In the genomic region with DNA sequence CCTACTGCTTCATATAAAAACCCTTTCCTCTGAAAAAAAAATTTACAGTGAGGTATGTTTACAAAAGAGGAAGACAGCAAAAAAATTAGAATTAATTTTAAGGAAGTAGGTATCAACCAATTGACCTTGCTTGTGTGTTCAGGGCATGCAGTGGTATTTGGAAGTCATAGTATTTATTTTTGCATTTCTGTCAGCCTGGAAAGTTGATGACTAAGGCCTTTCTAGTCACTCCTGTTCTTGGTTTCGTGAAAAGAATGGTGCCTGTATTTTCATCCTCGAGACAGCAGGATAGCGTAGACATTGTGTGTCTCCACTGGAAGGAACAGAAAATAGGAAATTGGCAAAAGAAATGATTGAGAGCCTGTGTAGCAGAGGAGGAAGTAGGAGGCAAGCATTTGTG, we compare ENCODE assay signal across 12 cellular contexts. TPM values are rescaled to one million over a fixed set of nuclear protein-coding genes. Genes with fewer than 3 reads are reported as not detected.
DNase-seq lines count a peak whose midpoint lies in the region; ATAC-seq and TF ChIP-seq lines count a peak whose summit lies in the region.
"Had no signal": no experiment of that assay in that cellular context is flagged by ENCODE, and none has a peak within 500 bp of the region (broad histone marks: within the 10 kb centered on the region; RNA-seq: fewer than 3 reads in every experiment).

No MANE protein-coding gene starts in this region.

- no peaks in the 10 kb centered on the region for H3K9me3 Mint-ChIP-seq in WTC11

- peak; percentile 29 for ATAC-seq in GM18907 (IDR thresholded peaks at IDR 0.05; ENCODE audit: unreplicated experiment)
- peak; percentile 36 for ATAC-seq in HG03175 (IDR thresholded peaks at IDR 0.05; ENCODE audit: unreplicated experiment)
- ATAC-seq in WTC11, result no peak
- ATAC-seq in omental fat pad (ENCODE audit: low FRiP score), result peak; percentile 51
- no peak for ATAC-seq in GM19395 (IDR thresholded peaks at IDR 0.05; ENCODE audit: unreplicated experiment)

- no peak overlapping the region for H2AFZ ChIP-seq in smooth muscle cell (ENCODE audit: low read depth)

- H4K20me1 ChIP-seq in smooth muscle cell (ENCODE audit: low read depth), result no peaks in the 10 kb centered on the region

- intact Hi-C loops in prostate gland (cut with DNase I), result no loop called here

- H3F3A ChIP-seq in smooth muscle cell (ENCODE audit: low read depth), result no peaks in the 10 kb centered on the region

- H3K79me2 ChIP-seq in smooth muscle cell (ENCODE audit: low read depth), result no peaks in the 10 kb centered on the region

- H3K36me3 Mint-ChIP-seq in WTC11, result no peaks in the 10 kb centered on the region

- H3K27me3 ChIP-seq in smooth muscle cell (ENCODE audit: low read depth) (no peaks in the 10 kb centered on the region), prostate gland (replicated peaks; ENCODE audit: insufficient read depth) (no peaks in the 10 kb centered on the region)
- H3K27me3 ChIP-seq: SJSA1 had no signal

- TF ChIP-seq POLR2A in prostate gland (IDR thresholded peaks at IDR 0.05), result no peak

- H3K36me3 ChIP-seq in smooth muscle cell (ENCODE audit: low read depth), result no peaks in the 10 kb centered on the region
- H3K36me3 ChIP-seq in prostate gland, result no peaks in the 10 kb centered on the region
- H3K36me3 ChIP-seq: SJSA1 had no signal

- POLR2A ChIA-PET in WTC11 (lab: Charles Lee), result no interaction called here

- H3K4me3 Mint-ChIP-seq in WTC11, result no peak overlapping the region

- H3K27ac ChIP-seq in smooth muscle cell (ENCODE audit: low read depth), result no peak overlapping the region
- H3K27ac ChIP-seq in prostate gland, result no peak overlapping the region
- H3K27ac ChIP-seq: epithelial cell of prostate, SJSA1 had no signal

- H3K9ac ChIP-seq in smooth muscle cell (ENCODE audit: low read depth), result no peak overlapping the region

- no peak overlapping the region for H3K4me2 ChIP-seq in smooth muscle cell

- no peak for TF ChIP-seq CTCF in WTC11 (IDR thresholded peaks at IDR 0.05)
- no peak for TF ChIP-seq CTCF in omental fat pad (IDR thresholded peaks at IDR 0.05)
- TF ChIP-seq CTCF in smooth muscle cell (IDR thresholded peaks at IDR 0.05; ENCODE audit: borderline replicate concordance, insufficient read depth, poor library complexity, severe bottlenecking), result no peak
- TF ChIP-seq CTCF in prostate gland (IDR thresholded peaks at IDR 0.05), result no peak

- no peaks in the 10 kb centered on the region for H3K27me3 Mint-ChIP-seq in WTC11 (ENCODE audit: low read depth)

- H3K27ac Mint-ChIP-seq in WTC11, result peak overlapping the region; percentile 71; the same call in 1 of the 2 replicates

- H3K4me1 ChIP-seq in smooth muscle cell (ENCODE audit: low read depth) (no peaks in the 10 kb centered on the region), prostate gland (replicated peaks) (no peaks in the 10 kb centered on the region)
- H3K4me1 ChIP-seq: SJSA1 had no signal

- H3K9me3 ChIP-seq in smooth muscle cell (replicated peaks; ENCODE audit: low read depth) (no peaks in the 10 kb centered on the region), prostate gland (no peaks in the 10 kb centered on the region)
- H3K9me3 ChIP-seq: SJSA1 had no signal

- CTCF ChIA-PET in WTC11 (lab: Charles Lee), result no interaction called here

- no peak overlapping the region for H3K4me3 ChIP-seq in smooth muscle cell
- H3K4me3 ChIP-seq in prostate gland, result no peak overlapping the region
- H3K4me3 ChIP-seq: SJSA1 had no signal

- DNase-seq in WTC11 (ENCODE audit: low spot score) (no peak), omental fat pad (ENCODE audit: low spot score) (no peak), smooth muscle cell (lab: John Stamatoyannopoulos, UW; ENCODE audit: unreplicated experiment) (no peak), prostate gland (ENCODE audit: low spot score) (no peak)
- DNase-seq in activated naive CD4-positive, alpha-beta T cell treated with Interleukin-2 at 50 U/mL for 16 hours, result no peak
- DNase-seq: DMS79 treated with DMSO at 0.1 percent for 48 hours, trophoblast cell had no signal

- H3K4me1 Mint-ChIP-seq in WTC11, result no peaks in the 10 kb centered on the region; the same call in 1 of the 2 replicates

- 90% methylated on average over 3 of the region's 3 CpGs for WGBS in smooth muscle cell (ENCODE audit: low lambda C conversion rate)
- 75% methylated on average over 3 of the region's 3 CpGs for WGBS in prostate gland

TF ChIP-seq in WTC11, 78 proteins besides CTCF, POLR2A, EP300 and RAD21:
- TF ChIP-seq IRF2 (CRISPR knock-in tag; IDR thresholded peaks at IDR 0.05; ENCODE audit: borderline replicate concordance, low read depth), result no peak
- TF ChIP-seq NR3C1 (CRISPR knock-in tag; conservative IDR thresholded peaks at IDR 0.05; ENCODE audit: low read depth), result no peak
- no peak for TF ChIP-seq NFATC4 (CRISPR knock-in tag; IDR thresholded peaks at IDR 0.05)
- no peak for TF ChIP-seq FOXK1 (CRISPR knock-in tag; IDR thresholded peaks at IDR 0.05)
- no peak for TF ChIP-seq CREB1 (CRISPR knock-in tag; IDR thresholded peaks at IDR 0.05)
- no peak for TF ChIP-seq GRHL2 (CRISPR knock-in tag; IDR thresholded peaks at IDR 0.05; ENCODE audit: insufficient replicate concordance, severe bottlenecking)
- no peak for TF ChIP-seq GABPB1 (CRISPR knock-in tag; IDR thresholded peaks at IDR 0.05)
- no peak for TF ChIP-seq ZNF138 (CRISPR knock-in tag; conservative IDR thresholded peaks at IDR 0.05)
- TF ChIP-seq ZNF423 (CRISPR knock-in tag; IDR thresholded peaks at IDR 0.05), result no peak
- no peak for TF ChIP-seq NR2C2 (CRISPR knock-in tag; IDR thresholded peaks at IDR 0.05)
- TF ChIP-seq SMAD3 (CRISPR knock-in tag; IDR thresholded peaks at IDR 0.05; ENCODE audit: borderline replicate concordance), result no peak
- TF ChIP-seq NFYB (CRISPR knock-in tag; conservative IDR thresholded peaks at IDR 0.05; ENCODE audit: low read depth), result no peak

RNA-seq across cellular contexts. Expression of gene SLC16A7, which starts 24.5 kb away (rescaled TPM):
- total RNA-seq in WTC11 (2021), result 2.7 to 4.1 TPM (median 3.4 TPM) in 3 replicates
- 100 to 1,000 TPM in 1 of 4 donors, 10 to 100 TPM in 3; 56.9 to 127 (median 64.9) TPM for total RNA-seq in omental fat pad
- total RNA-seq in smooth muscle cell, result 7.7 and 13.8 TPM in 2 replicates
- polyA plus RNA-seq in smooth muscle cell, result 1.6 and 1.8 TPM in 2 replicates
- 10 to 100 TPM in 1 of 2 donors, 1 to 10 TPM in 1; 4.3 to 10.6 TPM for total RNA-seq in prostate gland

Comparison
In these comparisons a context has a peak if more than half of its experiments do, and no peak if none do; other contexts are left out.
1. ATAC-seq: peak in GM18907 (single experiment), HG03175 (single experiment) and omental fat pad (single experiment); none in WTC11 (single experiment) and GM19395 (single experiment).